13 cellular contexts compared by ENCODE assay signal in genomic region chr20:47126374-47126705, GRCh38.
DNase-seq lines count a peak whose midpoint lies in the region; ATAC-seq and TF ChIP-seq lines count a peak whose summit lies in the region.
"Had no signal": no experiment of that assay in that cellular context is flagged by ENCODE, and none has a peak within 500 bp of the region (broad histone marks: within the 10 kb centered on the region; RNA-seq: fewer than 3 reads in every experiment).

No MANE protein-coding gene starts in this region.

- intact Hi-C loops in esophagus squamous epithelium (cut with DNase I) (no loop called here), ascending aorta (cut with DNase I) (loop anchor here (10.0 kb wide), 1 partner anchor 222 kb away; no protein-coding TSS in a partner anchor), right lobe of liver (cut with DNase I) (no loop called here)

- TF ChIP-seq CTCF in RWPE1 (conservative IDR thresholded peaks at IDR 0.05; ENCODE audit: low read depth) (no peak), esophagus squamous epithelium (IDR thresholded peaks at IDR 0.05) (no peak), retinal pigment epithelial cell (conservative IDR thresholded peaks at IDR 0.05; ENCODE audit: low read depth, low read length) (no peak), ascending aorta (IDR thresholded peaks at IDR 0.05) (no peak), right lobe of liver (IDR thresholded peaks at IDR 0.05) (no peak)

- H3K4me3 ChIP-seq in esophagus squamous epithelium (no peak overlapping the region), retinal pigment epithelial cell (ENCODE audit: low read length) (peak overlapping the region; percentile 5), ascending aorta (no peak overlapping the region), right lobe of liver (no peak overlapping the region)
- H3K4me3 ChIP-seq: GM12878, pancreas, Peyer's patch, upper lobe of right lung had no signal

- no peak for TF ChIP-seq POLR2A in esophagus squamous epithelium (IDR thresholded peaks at IDR 0.05)
- no peak for TF ChIP-seq POLR2A in right lobe of liver (IDR thresholded peaks at IDR 0.05)

- H3K4me1 ChIP-seq in esophagus squamous epithelium (peaks cover 34 to 49% (median 34%) of the 10 kb centered on the region in 3 donors), ascending aorta (peaks cover 0 to 17% of the 10 kb centered on the region in 2 donors), right lobe of liver (no peaks in the 10 kb centered on the region)
- H3K4me1 ChIP-seq: pancreas had no signal

- DNase-seq in ELR (ENCODE audit: low read depth) = peak; percentile 27
- DNase-seq in RWPE1 (ENCODE audit: low spot score) = peak; percentile 33
- no peak for DNase-seq in esophagus squamous epithelium (lab: John Stamatoyannopoulos, UW)
- no peak for DNase-seq in retinal pigment epithelial cell (ENCODE audit: low read depth)
- DNase-seq in NCI-H446 (lab: John Stamatoyannopoulos, UW) = no peak
- no peak for DNase-seq in ascending aorta (ENCODE audit: low spot score in 2 of 2)
- DNase-seq in stimulated activated CD4-positive, alpha-beta T cell treated with anti-CD3 and anti-CD28 coated beads, Interleukin-4, amount 100 ng/mL, for 24 hours = no peak
- no peak for DNase-seq in right lobe of liver
- DNase-seq: activated CD4-positive, alpha-beta T cell treated with anti-CD3 and anti-CD28 coated beads, Interleukin-2, amount 10 ng/mL, durations not matched to agents 7 days and 5 days; pancreas; Peyer's patch; upper lobe of right lung had no signal

- WGBS in esophagus squamous epithelium, 2 donors = 40 to 73% methylated on average over 2 to 3 of the region's 5 CpGs
- 74% methylated on average over 3 of the region's 5 CpGs for WGBS in right lobe of liver (ENCODE audit: insufficient coverage, low coverage, low lambda C conversion rate, missing lambda C conversion rate)

- CTCF ChIA-PET in RWPE1 (lab: Yijun Ruan, JAX) = interaction anchor here (0.6 to 2.3 kb wide), 8 partner anchors 25 to 603 kb away, joined by 3 to 12 read pairs (median 4); no protein-coding TSS in a partner anchor

- POLR2A ChIA-PET in RWPE1 (lab: Yijun Ruan, JAX; ENCODE audit: low non-redundant PET) = interaction anchor here (1.2 kb wide), 1 partner anchor 191 kb away, joined by 3 read pairs; no protein-coding TSS in a partner anchor

- H3K27ac ChIP-seq in RWPE1 = peak overlapping the region; percentile 98
- peak overlapping the region; percentile 76 to 92 (median 86) for H3K27ac ChIP-seq in esophagus squamous epithelium
- peak overlapping the region in 1 of 2 donors; percentile 32 for H3K27ac ChIP-seq in ascending aorta
- H3K27ac ChIP-seq in right lobe of liver = no peak overlapping the region
- H3K27ac ChIP-seq: upper lobe of right lung had no signal

- H3K27me3 ChIP-seq in esophagus squamous epithelium = no peaks in the 10 kb centered on the region
- no peaks in the 10 kb centered on the region for H3K27me3 ChIP-seq in ascending aorta
- H3K27me3 ChIP-seq in right lobe of liver = no peaks in the 10 kb centered on the region
- H3K27me3 ChIP-seq: pancreas, Peyer's patch, upper lobe of right lung had no signal

- H3K36me3 ChIP-seq in esophagus squamous epithelium = no peaks in the 10 kb centered on the region
- no peaks in the 10 kb centered on the region for H3K36me3 ChIP-seq in ascending aorta
- H3K36me3 ChIP-seq in right lobe of liver = no peaks in the 10 kb centered on the region
- H3K36me3 ChIP-seq: pancreas, Peyer's patch, upper lobe of right lung had no signal

- H3K9me3 ChIP-seq in esophagus squamous epithelium (no peaks in the 10 kb centered on the region), ascending aorta (no peaks in the 10 kb centered on the region), right lobe of liver (no peaks in the 10 kb centered on the region)
- H3K9me3 ChIP-seq: pancreas, Peyer's patch, upper lobe of right lung had no signal

- no peak for ATAC-seq in right lobe of liver
- ATAC-seq: GM12878, upper lobe of right lung had no signal

Comparison
In these comparisons a context has a peak if more than half of its experiments do, and no peak if none do; other contexts are left out.
1. DNase-seq: peak in ELR (single experiment) and RWPE1 (single experiment); none in esophagus squamous epithelium (single experiment), retinal pigment epithelial cell (single experiment), NCI-H446 (0 of 2), ascending aorta (0 of 2), stimulated activated CD4-positive, alpha-beta T cell treated with anti-CD3 and anti-CD28 coated beads, Interleukin-4, amount 100 ng/mL, for 24 hours (single experiment) and right lobe of liver (0 of 3).
2. H3K27ac ChIP-seq: peak in RWPE1 (single experiment) and esophagus squamous epithelium (4 of 4); none in right lobe of liver (0 of 3).